In genomic region chr3:97817965-97818364, GRCh38 we compare ENCODE assay signal across 15 cellular contexts. TPM values are rescaled to one million over a fixed set of nuclear protein-coding genes. Genes with fewer than 3 reads are reported as not detected.
DNase-seq lines count a peak whose midpoint lies in the region; ATAC-seq and TF ChIP-seq lines count a peak whose summit lies in the region.
"Had no signal": no experiment of that assay in that cellular context is flagged by ENCODE, and none has a peak within 500 bp of the region (broad histone marks: within the 10 kb centered on the region; RNA-seq: fewer than 3 reads in every experiment).

No MANE protein-coding gene starts in this region.

- H3K79me2 ChIP-seq in GM23338 (replicated peaks; ENCODE audit: insufficient read depth) = no peaks in the 10 kb centered on the region

- H3F3A ChIP-seq in GM23338 (replicated peaks; ENCODE audit: low read depth) = 0 out of 2 replicates have a peak, but pooled peaks cover 3% of the 10 kb centered on the region

- no peak overlapping the region for H3K4me3 Mint-ChIP-seq in GM23338
- H3K4me3 Mint-ChIP-seq: neural crest cell, T-helper 17 cell had no signal

- H3K36me3 Mint-ChIP-seq in GM23338 (ENCODE audit: low read depth) = no peaks in the 10 kb centered on the region; the same call in 2 of the 3 replicates

- H4K20me1 ChIP-seq in GM23338 (replicated peaks; ENCODE audit: insufficient read depth) = no peaks in the 10 kb centered on the region

- H3K4me2 ChIP-seq in GM23338 = no peak overlapping the region

- H3K9me2 ChIP-seq in GM23338 (ENCODE audit: insufficient read depth) = no peaks in the 10 kb centered on the region

- no peaks in the 10 kb centered on the region for H3K9me3 Mint-ChIP-seq in GM23338
- H3K9me3 Mint-ChIP-seq: neural crest cell had no signal

- H3K27me3 Mint-ChIP-seq in GM23338 (ENCODE audit: insufficient read depth, low read depth, poor library complexity) = peaks cover 14% of the 10 kb centered on the region

- H3K27me3 ChIP-seq in GM23338 (ENCODE audit: insufficient read depth) = peaks cover 21% of the 10 kb centered on the region

- H3K4me3 ChIP-seq in GM23338 = no peak overlapping the region

- H2AFZ ChIP-seq in GM23338 = no peak overlapping the region

- H3K4me1 Mint-ChIP-seq in GM23338 = peaks cover 12% of the 10 kb centered on the region

- ATAC-seq in GM21825 (IDR thresholded peaks at IDR 0.05; ENCODE audit: unreplicated experiment) = no peak
- no peak for ATAC-seq in GM23338
- ATAC-seq: T-helper 17 cell had no signal

- DNase-seq in DMS53 treated with DMSO at 0.1 percent for 48 hours (lab: John Stamatoyannopoulos, UW; ENCODE audit: unreplicated experiment) (peak; percentile 72), NCI-H187 treated with DMSO at 0.1 percent for 48 hours (lab: John Stamatoyannopoulos, UW) (peak; percentile 96), NCI-H510A treated with DMSO at 0.1 percent for 48 hours (lab: John Stamatoyannopoulos, UW) (peak; percentile 63), globus pallidus (ENCODE audit: low spot score) (peak; percentile 39), germinal center (ENCODE audit: low spot score) (no peak), NCI-H226 (no peak), GM23338 (ENCODE audit: low spot score) (no peak)
- DNase-seq: activated CD4-positive, CD25-positive, alpha-beta regulatory T cell; activated gamma-delta T cell; aorta; kidney; mesenchymal stem cell; T-helper 17 cell had no signal

- no peak for TF ChIP-seq CTCF in GM23338 (conservative IDR thresholded peaks at IDR 0.05; ENCODE audit: low read depth in 2 of 2)

- no peaks in the 10 kb centered on the region for H3K36me3 ChIP-seq in GM23338 (ENCODE audit: insufficient read depth)

- no peak overlapping the region for H3K27ac ChIP-seq in GM23338 (ENCODE audit: low read depth)

- no peak overlapping the region for H3K27ac Mint-ChIP-seq in GM23338
- H3K27ac Mint-ChIP-seq: T-helper 17 cell had no signal

- H3K4me1 ChIP-seq in GM23338 (ENCODE audit: insufficient read depth) = peaks cover 11% of the 10 kb centered on the region; the same call in 1 of the 2 replicates

TF ChIP-seq in GM23338, 12 proteins besides CTCF, POLR2A, EP300 and RAD21:
- TF ChIP-seq POLR2AphosphoS5 (IDR thresholded peaks at IDR 0.05; ENCODE audit: low read depth) (no peak), EZH2phosphoT487 (IDR thresholded peaks at IDR 0.05; ENCODE audit: unreplicated experiment) (no peak), ZNF331 (CRISPR knock-in tag; IDR thresholded peaks at IDR 0.05; ENCODE audit: low read depth) (no peak), STAT1 (IDR thresholded peaks at IDR 0.05; ENCODE audit: unreplicated experiment) (no peak), ZNF114 (CRISPR knock-in tag; IDR thresholded peaks at IDR 0.05) (no peak), CREB1 (CRISPR knock-in tag; IDR thresholded peaks at IDR 0.05; ENCODE audit: low read depth) (no peak), ETS1 (IDR thresholded peaks at IDR 0.05) (no peak), EZH2 (IDR thresholded peaks at IDR 0.05; ENCODE audit: low read depth, unreplicated experiment) (no peak), JUNB (IDR thresholded peaks at IDR 0.05; ENCODE audit: unreplicated experiment) (no peak), NANOG (IDR thresholded peaks at IDR 0.05; ENCODE audit: borderline replicate concordance) (no peak), ZNF462 (CRISPR knock-in tag; IDR thresholded peaks at IDR 0.05) (no peak)
TF ChIP-seq in GM23338: peak in this region for 0.

RNA-seq across cellular contexts. Expression of gene CRYBG3, which starts 3.8 kb away (rescaled TPM):
- total RNA-seq in GM23338 (2014; rRNA removed; shearing (Covaris generic)) = 6.3 and 8.9 TPM in 2 replicates
- 1.9 and 2.3 TPM in 2 replicates for polyA plus RNA-seq in GM23338 (2016; fragmentation: Nextera tagmentation; extraction: Ambion mirVana)

RNA-seq across cellular contexts. Expression of gene ARL6, which starts 53.4 kb away (rescaled TPM):
- 9.8 and 13.0 TPM in 2 replicates for total RNA-seq in GM23338 (2014; rRNA removed; shearing (Covaris generic))
- 8.6 and 10.9 TPM in 2 replicates for polyA plus RNA-seq in GM23338 (2016; fragmentation: Nextera tagmentation; extraction: Ambion mirVana)

Comparison
In these comparisons a context has a peak if more than half of its experiments do, and no peak if none do; other contexts are left out.
1. DNase-seq: peak in DMS53 treated with DMSO at 0.1 percent for 48 hours (single experiment), NCI-H187 treated with DMSO at 0.1 percent for 48 hours (single experiment), NCI-H510A treated with DMSO at 0.1 percent for 48 hours (single experiment) and globus pallidus (single experiment); none in germinal center (single experiment), NCI-H226 (single experiment) and GM23338 (single experiment).